ENCODE assay signal across 7 cellular contexts in genomic region chr11:62787005-62787759, GRCh38. TPM values are rescaled to one million over a fixed set of nuclear protein-coding genes. Genes with fewer than 3 reads are reported as not detected.
A peak's percentile ranks its signal among the peaks of the same experiment; 100 is the strongest.
DNase-seq lines count a peak whose midpoint lies in the region; ATAC-seq, FAIRE-seq and TF ChIP-seq lines count a peak whose summit lies in the region.

Gene TMEM179B (plus strand): TSS chr11:62787402. CDS start chr11:62787432, 30 bp downstream.

- FAIRE-seq in astrocyte (lab: Jason Lieb, UNC): no peak

- peak within 1 kb of the TSS; percentile 87 for H3K4me2 ChIP-seq in astrocyte (ENCODE audit: low read length)
- peak within 1 kb of the TSS; percentile 91 for H3K4me2 ChIP-seq in hepatocyte

- DNase-seq in NCI-H1930 (lab: John Stamatoyannopoulos, UW) (peak; percentile 95 to 97), astrocyte (ENCODE audit: low read depth) (peak; percentile 95), hepatocyte (ENCODE audit: low spot score) (peak; percentile 100), retinal pigment epithelial cell (ENCODE audit: low read depth) (peak; percentile 93)
- DNase-seq in T-helper 2 cell treated with Interferon-gamma antibody and Interleukin-4, amounts not matched to agents 5 μg/mL and 100 μg/mL, for 36 hours (ENCODE audit: low spot score): peak; percentile 98

- no peaks in the 10 kb centered on the region for H3K9me2 ChIP-seq in hepatocyte (replicated peaks; ENCODE audit: insufficient read depth)

- H3K4me1 ChIP-seq in astrocyte (ENCODE audit: insufficient read depth, low read length) (peaks cover 27% of the 10 kb centered on the region), hepatocyte (ENCODE audit: insufficient read depth) (peaks cover 29% of the 10 kb centered on the region)

- H3K27ac ChIP-seq in astrocyte (ENCODE audit: low read depth, low read length) (peak within 1 kb of the TSS; percentile 90), hepatocyte (peak within 1 kb of the TSS; percentile 93)

- H3K9ac ChIP-seq in astrocyte (ENCODE audit: low read length): peak within 1 kb of the TSS; percentile 94

- H3K36me3 ChIP-seq in astrocyte (ENCODE audit: insufficient read depth, low read length): peaks cover 5% of the 10 kb centered on the region
- no peaks in the 10 kb centered on the region for H3K36me3 ChIP-seq in hepatocyte (replicated peaks; ENCODE audit: insufficient read depth, low read depth)

- H3K27ac Mint-ChIP-seq in T-helper 2 cell treated with Interferon-gamma antibody and Interleukin-4, amounts not matched to agents 5 μg/mL and 100 μg/mL, for 36 hours: peak within 1 kb of the TSS; percentile 95
- H3K27ac Mint-ChIP-seq in astrocyte (ENCODE audit: unreplicated experiment): peak within 1 kb of the TSS; percentile 84

- H3K27me3 ChIP-seq in astrocyte (ENCODE audit: insufficient read depth, low read length) (no peaks in the 10 kb centered on the region), hepatocyte (no peaks in the 10 kb centered on the region)

- H3K4me1 Mint-ChIP-seq in T-helper 2 cell treated with Interferon-gamma antibody and Interleukin-4, amounts not matched to agents 5 μg/mL and 100 μg/mL, for 36 hours (ENCODE audit: low read depth): peaks cover 38% of the 10 kb centered on the region
- H3K4me1 Mint-ChIP-seq in astrocyte (ENCODE audit: low read depth, unreplicated experiment): peaks cover 14% of the 10 kb centered on the region

- ATAC-seq in GM18499 (IDR thresholded peaks at IDR 0.05; ENCODE audit: insufficient read depth, unreplicated experiment) (peak; percentile 33), HG02943 (IDR thresholded peaks at IDR 0.05; ENCODE audit: low read depth, unreplicated experiment) (peak; percentile 66)

- peaks cover 50% of the 10 kb centered on the region for H3K79me2 ChIP-seq in astrocyte (ENCODE audit: insufficient read depth, low read length)
- H3K79me2 ChIP-seq in hepatocyte: peaks cover 58% of the 10 kb centered on the region

- H4K20me1 ChIP-seq in astrocyte (ENCODE audit: insufficient read depth, low read length) (peaks cover 39% of the 10 kb centered on the region), hepatocyte (ENCODE audit: insufficient read depth, poor library complexity, severe bottlenecking) (no peaks in the 10 kb centered on the region)

- H3K27me3 Mint-ChIP-seq in T-helper 2 cell treated with Interferon-gamma antibody and Interleukin-4, amounts not matched to agents 5 μg/mL and 100 μg/mL, for 36 hours (ENCODE audit: low read depth): no peaks in the 10 kb centered on the region
- H3K27me3 Mint-ChIP-seq in astrocyte (ENCODE audit: low read depth, unreplicated experiment): no peaks in the 10 kb centered on the region

- H3K4me3 ChIP-seq in astrocyte (ENCODE audit: insufficient read depth, low read depth, low read length) (peak within 1 kb of the TSS; percentile 95), hepatocyte (peak within 1 kb of the TSS; percentile 76), retinal pigment epithelial cell (ENCODE audit: low read length) (peak within 1 kb of the TSS; percentile 92)

- H3K4me3 Mint-ChIP-seq in T-helper 2 cell treated with Interferon-gamma antibody and Interleukin-4, amounts not matched to agents 5 μg/mL and 100 μg/mL, for 36 hours: peak within 1 kb of the TSS; percentile 94
- peak within 1 kb of the TSS; percentile 93 for H3K4me3 Mint-ChIP-seq in astrocyte (ENCODE audit: unreplicated experiment)

- H3K9me3 ChIP-seq in astrocyte (ENCODE audit: insufficient read depth, low read depth, low read length) (no peaks in the 10 kb centered on the region), hepatocyte (ENCODE audit: low read depth) (no peaks in the 10 kb centered on the region)

- H2AFZ ChIP-seq in astrocyte (ENCODE audit: low read depth, low read length) (peak within 1 kb of the TSS; percentile 76), hepatocyte (peak within 1 kb of the TSS; percentile 62)

- WGBS in hepatocyte (ENCODE audit: low lambda C conversion rate, missing lambda C conversion rate): under 1% methylated on average over 87 of the region's 88 CpGs

- H3K36me3 Mint-ChIP-seq in T-helper 2 cell treated with Interferon-gamma antibody and Interleukin-4, amounts not matched to agents 5 μg/mL and 100 μg/mL, for 36 hours (ENCODE audit: low read depth): peaks cover 32% of the 10 kb centered on the region
- H3K36me3 Mint-ChIP-seq in astrocyte (ENCODE audit: low read depth, unreplicated experiment): peaks cover 9% of the 10 kb centered on the region

- TF ChIP-seq CTCF in astrocyte (IDR thresholded peaks at IDR 0.05; ENCODE audit: insufficient read depth, low read depth, low read length) (peak; percentile 43), hepatocyte (IDR thresholded peaks at IDR 0.05; ENCODE audit: poor library complexity) (peak; percentile 63), retinal pigment epithelial cell (conservative IDR thresholded peaks at IDR 0.05; ENCODE audit: low read depth, low read length) (peak; percentile 67)

- no peaks in the 10 kb centered on the region for H3K9me3 Mint-ChIP-seq in T-helper 2 cell treated with Interferon-gamma antibody and Interleukin-4, amounts not matched to agents 5 μg/mL and 100 μg/mL, for 36 hours
- no peaks in the 10 kb centered on the region for H3K9me3 Mint-ChIP-seq in astrocyte (ENCODE audit: unreplicated experiment)

RNA-seq across cellular contexts. Expression of gene TMEM179B, which starts in this region (rescaled TPM):
- total RNA-seq in astrocyte (51.3 and 57.5 TPM in 2 replicates), hepatocyte (78.0 and 99.1 TPM in 2 replicates)
- 163 and 172 TPM in 2 replicates for polyA plus RNA-seq in hepatocyte

Comparison
In these comparisons a context has a peak if more than half of its experiments do, and no peak if none do; other contexts are left out.
1. Peak in every context shown above with its lines: DNase-seq, ATAC-seq, H3K4me3 ChIP-seq and H3K27ac ChIP-seq.